29 cellular contexts compared by ENCODE assay signal in genomic region chr22:45923212-45923611, GRCh38. TPM values are rescaled to one million over a fixed set of nuclear protein-coding genes. Genes with fewer than 3 reads are reported as not detected.
"Had no signal": no experiment of that assay in that cellular context is flagged by ENCODE, and none has a peak within 500 bp of the region (broad histone marks: within the 10 kb centered on the region; RNA-seq: fewer than 3 reads in every experiment).

No MANE protein-coding gene starts in this region.

- ATAC-seq: naive thymus-derived CD4-positive, alpha-beta T cell; natural killer cell; psoas muscle; right cardiac atrium; sciatic nerve; stimulated activated memory B cell treated with anti-CD40 and anti-IgM and Interleukin-4, amounts not matched to agents 10 μg/mL and 1 μg/mL and 100 μg/mL, for 72 hours; stimulated activated naive CD8-positive, alpha-beta T cell treated with anti-CD3 and anti-CD28 coated beads, Interleukin-15, amount 100 ng/mL, for 72 hours; stimulated activated naive CD8-positive, alpha-beta T cell treated with anti-CD3 and anti-CD28 coated beads, Interleukin-15, Interleukin-2, amounts not matched to agents 100 U/mL and 50 U/mL, for 24 hours had no signal

- H3K9me3 ChIP-seq: ovary, psoas muscle, spleen, suprapubic skin, testis, tibial artery, transverse colon, upper lobe of right lung, vagina had no signal

- H3K27me3 ChIP-seq: ovary, testis, vagina had no signal

- DNase-seq: naive thymus-derived CD4-positive, alpha-beta T cell; natural killer cell; occipital lobe; ovary; posterior cingulate gyrus; psoas muscle; spleen; stimulated activated CD4-positive, alpha-beta T cell treated with anti-CD3 and anti-CD28 coated beads, Interleukin-12 subunit alpha, Interleukin-12 subunit beta, amount 100 ng/mL, for 4 hours; stimulated activated CD4-positive, alpha-beta T cell treated with anti-CD3 and anti-CD28 coated beads, Interleukin-1b, Interleukin-23, amount 100 ng/mL, for 48 hours; stimulated activated CD4-positive, alpha-beta T cell treated with anti-CD3 and anti-CD28 coated beads, Interleukin-4, amount 100 ng/mL, for 1 hour; stimulated activated CD4-positive, alpha-beta T cell treated with anti-CD3 and anti-CD28 coated beads, Interleukin-4, amount 100 ng/mL, for 4 hours; stimulated activated CD8-positive, alpha-beta memory T cell treated with anti-CD3 and anti-CD28 coated beads, Interleukin-4, amount 100 ng/mL, for 48 hours; stimulated activated naive CD4-positive, alpha-beta T cell; stimulated activated naive CD8-positive, alpha-beta T cell treated with anti-CD3 and anti-CD28 coated beads, Interleukin-15, amount 100 ng/mL, for 72 hours; stimulated activated naive CD8-positive, alpha-beta T cell treated with anti-CD3 and anti-CD28 coated beads, Interleukin-15, Interleukin-2, amounts not matched to agents 100 U/mL and 50 U/mL, for 24 hours; substantia nigra; testis; tibial artery; transverse colon had no signal

- H2AFZ ChIP-seq: parathyroid adenoma had no signal

- H3K36me3 ChIP-seq: ovary, spleen, suprapubic skin, tibial artery, transverse colon, upper lobe of right lung, vagina had no signal

- H3K4me1 ChIP-seq: parathyroid adenoma, psoas muscle, suprapubic skin, transverse colon, upper lobe of right lung had no signal

- H3K9ac ChIP-seq: parathyroid adenoma had no signal

- H3K27ac ChIP-seq: ovary, parathyroid adenoma, psoas muscle, skin epidermis, spleen, suprapubic skin, testis, tibial artery, transverse colon, upper lobe of right lung, vagina had no signal

- H3K4me3 ChIP-seq: ovary, psoas muscle, skin epidermis, smooth muscle cell, spleen, suprapubic skin, testis, tibial artery, transverse colon, upper lobe of right lung, vagina had no signal

- H3K79me2 ChIP-seq: parathyroid adenoma had no signal

- H3K4me2 ChIP-seq: smooth muscle cell had no signal

RNA-seq across cellular contexts. Expression of gene WNT7B, which starts 53.8 kb away (rescaled TPM):
- total RNA-seq: naive thymus-derived CD4-positive, alpha-beta T cell; natural killer cell; osteoblast; psoas muscle; right cardiac atrium; sciatic nerve; spleen; transverse colon had no signal
- polyA plus RNA-seq: naive thymus-derived CD4-positive, alpha-beta T cell; ovary; right cardiac atrium; spleen had no signal
